Comparison of ENCODE assay signal across 8 cellular contexts in the genomic region with DNA sequence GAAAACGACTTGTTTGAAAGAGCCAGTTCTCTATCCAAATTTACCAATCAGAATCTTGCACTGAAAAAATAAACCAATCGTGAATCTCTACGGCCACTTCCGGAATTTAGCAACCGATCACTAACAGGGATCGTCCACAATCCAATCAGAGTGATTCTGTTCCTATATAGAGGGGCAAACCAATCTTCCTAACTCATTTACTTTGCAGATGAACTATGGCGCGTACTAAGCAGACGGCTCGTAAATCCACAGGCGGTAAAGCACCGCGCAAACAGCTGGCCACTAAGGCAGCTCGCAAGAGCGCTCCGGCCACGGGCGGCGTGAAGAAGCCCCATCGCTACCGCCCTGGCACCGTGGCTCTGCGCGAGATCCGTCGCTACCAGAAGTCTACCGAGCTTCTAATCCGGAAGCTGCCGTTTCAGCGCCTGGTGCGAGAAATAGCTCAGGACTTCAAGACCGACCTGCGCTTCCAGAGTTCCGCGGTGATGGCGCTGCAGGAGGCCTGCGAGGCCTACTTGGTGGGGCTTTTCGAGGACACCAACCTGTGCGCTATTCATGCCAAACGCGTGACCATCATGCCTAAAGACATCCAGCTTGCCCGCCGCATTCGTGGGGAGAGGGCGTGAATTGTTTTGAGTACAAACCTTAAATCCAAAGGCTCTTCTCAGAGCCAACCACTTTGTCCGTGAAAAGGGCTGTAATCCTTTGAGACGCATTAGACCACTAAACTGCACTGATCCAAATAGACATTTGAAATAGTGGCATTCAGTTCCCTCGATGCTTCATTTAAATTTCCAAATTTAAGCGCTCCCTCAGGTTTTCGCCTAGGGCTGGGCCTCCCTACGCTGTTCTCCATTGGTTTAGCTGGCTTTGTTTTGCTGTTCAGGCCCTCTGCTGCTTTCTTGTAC.
A peak's percentile ranks its signal among the peaks of the same experiment; 100 is the strongest.
DNase-seq lines count a peak whose midpoint lies in the region; ATAC-seq and TF ChIP-seq lines count a peak whose summit lies in the region.

No MANE protein-coding gene starts in this region.

- H3K4me3 ChIP-seq in SK-N-SH (ENCODE audit: low read depth in 2 of 2, low read length in 1 of 2) = peak overlapping the region; percentile 72 to 80
- H3K4me3 ChIP-seq in cardiac muscle cell = peak overlapping the region; percentile 49
- H3K4me3 ChIP-seq in WERI-Rb-1 (ENCODE audit: low read depth, low read length) = no peak overlapping the region

- WGBS in SK-N-SH (ENCODE audit: low lambda C conversion rate) = 7% methylated on average over 25 of the region's 51 CpGs

- DNase-seq in EH (ENCODE audit: low read depth) (peak; percentile 96), SK-N-SH (peak; percentile 78), cardiac muscle cell (ENCODE audit: low read depth in 1 of 2, low spot score in 1 of 2) (peak; percentile 90 to 94), putamen (ENCODE audit: low spot score) (peak; percentile 49), WERI-Rb-1 (no peak)

- POLR2A ChIA-PET in SK-N-SH (lab: Yijun Ruan, JAX) = interaction anchor here (0.6 to 6.4 kb wide), 37 partner anchors 7 to 1668 kb away, joined by 3 to 107 read pairs (median 5); a partner anchor contains a TSS

- peaks cover 8 to 15% of the 10 kb centered on the region in 2 experiments; a peak in 3 of 4 replicates for H3K4me1 ChIP-seq in SK-N-SH (ENCODE audit: control insufficient read depth in 1 of 2, insufficient read depth in 2 of 2, low read depth in 1 of 2, low read length in 1 of 2)
- peaks cover 28% of the 10 kb centered on the region for H3K4me1 ChIP-seq in cardiac muscle cell (ENCODE audit: low read depth)

- TF ChIP-seq CTCF in SK-N-SH (IDR thresholded peaks at IDR 0.05) (peak; percentile 54), cardiac muscle cell (IDR thresholded peaks at IDR 0.05; ENCODE audit: low read depth, low read length) (peak; percentile 24), WERI-Rb-1 (IDR thresholded peaks at IDR 0.05; ENCODE audit: low read depth, low read length) (no peak)

- 0 out of 2 replicates have a peak, but pooled peaks have one; percentile 17 for TF ChIP-seq RAD21 in SK-N-SH (IDR thresholded peaks at IDR 0.05; ENCODE audit: low read length)

- H3K9me3 ChIP-seq in SK-N-SH (no peaks in the 10 kb centered on the region), cardiac muscle cell (ENCODE audit: low read depth) (no peaks in the 10 kb centered on the region), WERI-Rb-1 (ENCODE audit: severe bottlenecking) (peaks cover 4% of the 10 kb centered on the region)

- H3K9me2 ChIP-seq in SK-N-SH = no peaks in the 10 kb centered on the region

- H3K79me2 ChIP-seq in SK-N-SH (ENCODE audit: insufficient read depth) = no peaks in the 10 kb centered on the region

- CTCF ChIA-PET in SK-N-SH (lab: Yijun Ruan, JAX) = interaction anchor here (0.6 to 3.7 kb wide), 10 partner anchors 9 to 60 kb away, joined by 3 to 27 read pairs (median 7); a partner anchor contains a TSS

- H3K36me3 ChIP-seq in SK-N-SH (replicated peaks in 1 of 2; ENCODE audit: control insufficient read depth in 1 of 2, insufficient read depth in 2 of 2, low read length in 1 of 2) (no peaks in the 10 kb centered on the region), cardiac muscle cell (no peaks in the 10 kb centered on the region), WERI-Rb-1 (no peaks in the 10 kb centered on the region)

- H3K27me3 ChIP-seq in SK-N-SH (ENCODE audit: insufficient read depth) = no peaks in the 10 kb centered on the region
- H3K27me3 ChIP-seq in cardiac muscle cell = no peaks in the 10 kb centered on the region
- no peaks in the 10 kb centered on the region for H3K27me3 ChIP-seq in WERI-Rb-1 (ENCODE audit: insufficient read depth, low read depth, severe bottlenecking)

- H4K20me1 ChIP-seq in SK-N-SH (ENCODE audit: insufficient read depth) = no peaks in the 10 kb centered on the region

- TF ChIP-seq EP300 in SK-N-SH (IDR thresholded peaks at IDR 0.05; ENCODE audit: borderline replicate concordance in 1 of 2, low read depth in 1 of 2, low read length in 1 of 2) = peak in 1 of 2 experiments; percentile 58; a peak in 2 of 4 replicates

- H2AFZ ChIP-seq in SK-N-SH (ENCODE audit: low read depth) = no peak overlapping the region; the same call in 1 of the 2 replicates

- H3K9ac ChIP-seq in SK-N-SH = peak overlapping the region; percentile 95

- H3F3A ChIP-seq in SK-N-SH (replicated peaks; ENCODE audit: insufficient read depth) = peaks cover 41% of the 10 kb centered on the region

- ATAC-seq in HG03097 (IDR thresholded peaks at IDR 0.05; ENCODE audit: low FRiP score, unreplicated experiment) (no peak), GM21825 (IDR thresholded peaks at IDR 0.05; ENCODE audit: unreplicated experiment) (no peak), GM18520 (IDR thresholded peaks at IDR 0.05; ENCODE audit: unreplicated experiment) (no peak)

- H3K27ac ChIP-seq in SK-N-SH (ENCODE audit: low read depth in 2 of 2, low read length in 1 of 2) (peak overlapping the region; percentile 99 to 100), cardiac muscle cell (peak overlapping the region; percentile 99), WERI-Rb-1 (no peak overlapping the region)

- H3K4me2 ChIP-seq in SK-N-SH = peak overlapping the region; percentile 77

TF ChIP-seq in SK-N-SH, 30 proteins besides CTCF, POLR2A, EP300 and RAD21 (continues in another document):
- no peak for TF ChIP-seq JUND (IDR thresholded peaks at IDR 0.05)
- peak; percentile 81; the same call in 1 of the 2 replicates for TF ChIP-seq FOXM1 (IDR thresholded peaks at IDR 0.05; ENCODE audit: low read depth)
- TF ChIP-seq TEAD4 (IDR thresholded peaks at IDR 0.05; ENCODE audit: borderline replicate concordance, insufficient read depth) = 0 out of 2 replicates have a peak, but pooled peaks have one; percentile 28
- no peak for TF ChIP-seq RFX5 (IDR thresholded peaks at IDR 0.05; ENCODE audit: low read length)
- TF ChIP-seq ELF1 (IDR thresholded peaks at IDR 0.05) = peak; percentile 92
- TF ChIP-seq SIN3A (IDR thresholded peaks at IDR 0.05; ENCODE audit: borderline replicate concordance, low read depth, low read length) = peak; percentile 93
- TF ChIP-seq NFIC (IDR thresholded peaks at IDR 0.05; ENCODE audit: borderline replicate concordance) = 0 out of 2 replicates have a peak, but pooled peaks have one; percentile 3
- TF ChIP-seq ZBTB33 (IDR thresholded peaks at IDR 0.05; ENCODE audit: borderline replicate concordance, low read depth) = peak; percentile 94
- TF ChIP-seq USF1 (IDR thresholded peaks at IDR 0.05; ENCODE audit: borderline replicate concordance, low read depth) = no peak
- TF ChIP-seq USF2 (IDR thresholded peaks at IDR 0.05; ENCODE audit: borderline replicate concordance, low read depth, low read length) = no peak
- TF ChIP-seq IRF3 (IDR thresholded peaks at IDR 0.05; ENCODE audit: low read depth, low read length) = peak; percentile 64; the same call in 1 of the 2 replicates
- 0 out of 2 replicates have a peak, but pooled peaks have one; percentile 19 for TF ChIP-seq GATA2 (CRISPR knock-in tag; IDR thresholded peaks at IDR 0.05)
- TF ChIP-seq RXRA (IDR thresholded peaks at IDR 0.05; ENCODE audit: borderline replicate concordance, low read depth) = peak; percentile 49; the same call in 1 of the 2 replicates
- TF ChIP-seq YY1 (IDR thresholded peaks at IDR 0.05; ENCODE audit: low read depth) = 0 out of 2 replicates have a peak, but pooled peaks have one; percentile 56
- no peak for TF ChIP-seq FOXJ3 (CRISPR knock-in tag; IDR thresholded peaks at IDR 0.05)
- TF ChIP-seq RCOR1 (IDR thresholded peaks at IDR 0.05; ENCODE audit: low read length) = peak; percentile 80
- TF ChIP-seq MAX (IDR thresholded peaks at IDR 0.05; ENCODE audit: low read depth) = peak; percentile 32
- no peak for TF ChIP-seq SMC3 (IDR thresholded peaks at IDR 0.05; ENCODE audit: low read depth, low read length)
